8 cellular contexts compared by ENCODE assay signal in the genomic region with DNA sequence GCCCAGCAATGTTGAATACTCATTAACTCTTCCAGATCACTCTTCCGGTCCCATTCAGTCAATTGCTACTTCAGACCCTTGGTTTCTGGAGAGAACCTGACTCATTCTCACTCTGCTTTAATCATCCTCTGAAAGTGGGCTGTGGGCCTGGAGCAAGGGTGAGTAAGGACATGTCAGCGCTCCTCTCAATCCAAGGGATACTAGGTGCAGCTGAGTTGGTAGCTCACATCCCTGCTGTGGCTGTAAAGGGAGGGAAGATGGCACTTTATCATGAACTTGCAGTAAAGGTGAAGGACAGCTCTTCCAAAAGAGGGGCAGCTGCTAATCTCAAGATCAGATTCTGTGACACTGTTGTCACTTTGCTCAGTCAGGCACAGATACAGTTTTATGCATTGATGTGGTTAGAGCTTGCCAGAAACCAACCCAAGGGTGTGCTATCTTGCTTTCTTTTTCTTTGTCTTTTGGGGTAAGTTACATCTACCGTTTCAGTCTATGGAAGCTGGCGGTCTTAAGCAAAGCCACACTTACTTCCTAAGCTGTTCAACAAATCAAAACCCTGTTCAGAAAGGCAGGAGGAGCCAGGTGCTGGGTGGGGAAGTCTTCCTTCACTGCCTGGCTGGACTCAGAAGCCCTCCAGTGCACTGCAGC. TPM values are rescaled to one million over a fixed set of nuclear protein-coding genes. Genes with fewer than 3 reads are reported as not detected.
A peak's percentile ranks its signal among the peaks of the same experiment; 100 is the strongest.
DNase-seq lines count a peak whose midpoint lies in the region; ATAC-seq and TF ChIP-seq lines count a peak whose summit lies in the region.

No MANE protein-coding gene starts in this region.

- peak overlapping the region; percentile 83 for H3K27ac Mint-ChIP-seq in CD4-positive, alpha-beta T cell

- intact Hi-C loops in CD4-positive, alpha-beta T cell (cut with DNase I, micrococcal nuclease), result loop anchor here in 1 of 2 experiments (1.0 kb wide), 1 partner anchor 26 kb away; a partner anchor contains a TSS
- intact Hi-C loops in right lobe of liver (cut with DNase I), result no loop called here

- no peak for TF ChIP-seq POLR2A in right lobe of liver (IDR thresholded peaks at IDR 0.05)

- no peak overlapping the region for H3K4me3 ChIP-seq in right lobe of liver

- no peaks in the 10 kb centered on the region for H3K9me3 ChIP-seq in CD4-positive, alpha-beta T cell (ENCODE audit: control insufficient read depth, low read length)
- H3K9me3 ChIP-seq in right lobe of liver, result no peaks in the 10 kb centered on the region

- CTCF ChIA-PET in CD4-positive, alpha-beta T cell (lab: Charles Lee), result no interaction called here

- H3K36me3 Mint-ChIP-seq in CD4-positive, alpha-beta T cell (ENCODE audit: low read depth), result no peaks in the 10 kb centered on the region

- peak; percentile 4 to 45 (median 18) for DNase-seq in CD4-positive, alpha-beta T cell
- DNase-seq in activated CD4-positive, alpha-beta T cell treated with anti-CD3 and anti-CD28 coated beads for 4 hours, result peak; percentile 12 to 26
- DNase-seq in iris pigment epithelial cell (ENCODE audit: low read depth) (peak; percentile 3), right lobe of liver (no peak), NOMO-1 treated with DMSO at 0.1 percent for 48 hours (lab: John Stamatoyannopoulos, UW; ENCODE audit: unreplicated experiment) (no peak), NCI-H2196 treated with DMSO at 0.1 percent for 48 hours (lab: John Stamatoyannopoulos, UW; ENCODE audit: unreplicated experiment) (no peak)

- no peaks in the 10 kb centered on the region for H3K27me3 Mint-ChIP-seq in CD4-positive, alpha-beta T cell

- TF ChIP-seq CTCF in CD4-positive, alpha-beta T cell (IDR thresholded peaks at IDR 0.05), result no peak
- no peak for TF ChIP-seq CTCF in right lobe of liver (IDR thresholded peaks at IDR 0.05)

- H3K4me1 Mint-ChIP-seq in CD4-positive, alpha-beta T cell (ENCODE audit: low read depth), result peaks cover 64% of the 10 kb centered on the region

- peak; percentile 90 for ATAC-seq in CD4-positive, alpha-beta T cell (ENCODE audit: poor library complexity)
- peak; percentile 56 for ATAC-seq in HG02571 (IDR thresholded peaks at IDR 0.05; ENCODE audit: unreplicated experiment)
- no peak for ATAC-seq in right lobe of liver
- no peak for ATAC-seq in HG02642 (IDR thresholded peaks at IDR 0.05; ENCODE audit: poor library complexity, unreplicated experiment)

- H3K36me3 ChIP-seq in right lobe of liver, result no peaks in the 10 kb centered on the region

- H3K9me3 Mint-ChIP-seq in CD4-positive, alpha-beta T cell, result no peaks in the 10 kb centered on the region

- 60% methylated on average over 3 of the region's 4 CpGs for WGBS in right lobe of liver (ENCODE audit: insufficient coverage, low coverage, low lambda C conversion rate, missing lambda C conversion rate)

- H3K4me3 Mint-ChIP-seq in CD4-positive, alpha-beta T cell, result peak overlapping the region; percentile 56

- H3K27ac ChIP-seq in CD4-positive, alpha-beta T cell (ENCODE audit: low read depth, low read length), result peak overlapping the region; percentile 26
- H3K27ac ChIP-seq in right lobe of liver, result no peak overlapping the region

- H3K4me1 ChIP-seq in right lobe of liver, result no peaks in the 10 kb centered on the region

- POLR2A ChIA-PET in CD4-positive, alpha-beta T cell (lab: Charles Lee), result interaction anchor here (0.5 to 3.3 kb wide), 19 partner anchors 11 to 809 kb away, joined by 3 to 11 read pairs (median 4); a partner anchor contains a TSS

- H3K27me3 ChIP-seq in CD4-positive, alpha-beta T cell (ENCODE audit: control insufficient read depth, insufficient read depth, low read length), result no peaks in the 10 kb centered on the region
- H3K27me3 ChIP-seq in right lobe of liver, result no peaks in the 10 kb centered on the region

RNA-seq across cellular contexts. Expression of a gene that starts 26.5 kb away (rescaled TPM):
- 1 to 10 TPM; 8.5 to 9.3 TPM for total RNA-seq in CD4-positive, alpha-beta T cell
- 10 to 100 TPM; 15.9 to 28.2 (median 19.7) TPM for total RNA-seq in right lobe of liver

Comparison
In these comparisons a context has a peak if more than half of its experiments do, and no peak if none do; other contexts are left out.
1. ATAC-seq: peak in CD4-positive, alpha-beta T cell (single experiment) and HG02571 (single experiment); none in right lobe of liver (0 of 4) and HG02642 (single experiment).
2. DNase-seq: peak in CD4-positive, alpha-beta T cell (10 of 10), activated CD4-positive, alpha-beta T cell treated with anti-CD3 and anti-CD28 coated beads for 4 hours (2 of 2) and iris pigment epithelial cell (single experiment); none in right lobe of liver (0 of 3), NOMO-1 treated with DMSO at 0.1 percent for 48 hours (single experiment) and NCI-H2196 treated with DMSO at 0.1 percent for 48 hours (single experiment).